Comparison of ENCODE assay signal across 19 cellular contexts in the genomic region with DNA sequence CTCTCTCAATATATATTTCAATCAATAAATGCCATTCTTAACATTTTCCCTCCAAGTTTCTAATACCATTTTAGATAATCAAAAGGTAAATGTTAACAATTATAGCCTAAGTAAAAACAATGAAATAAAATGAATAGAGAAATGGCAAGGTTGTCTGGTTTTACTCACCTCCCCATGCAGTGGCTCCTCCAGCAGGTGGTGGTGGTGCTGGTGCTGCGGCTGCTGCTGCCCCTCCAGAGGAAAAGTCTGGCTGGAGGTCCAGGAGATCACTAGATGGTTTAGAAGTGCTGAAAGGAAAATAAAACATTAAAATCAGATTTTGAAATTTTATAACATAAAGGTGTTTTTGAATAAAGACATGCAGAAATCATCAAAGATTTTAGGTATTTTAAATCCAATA.
DNase-seq lines count a peak whose midpoint lies in the region; ATAC-seq and TF ChIP-seq lines count a peak whose summit lies in the region.
"Had no signal": no experiment of that assay in that cellular context is flagged by ENCODE, and none has a peak within 500 bp of the region (broad histone marks: within the 10 kb centered on the region; RNA-seq: fewer than 3 reads in every experiment).

No MANE protein-coding gene starts in this region.

- CTCF ChIA-PET in WTC11 (lab: Charles Lee), result interaction anchor here (1.0 kb wide), 1 partner anchor 9 kb away, joined by 7 read pairs; no protein-coding TSS in a partner anchor

- POLR2A ChIA-PET in WTC11 (lab: Charles Lee), result no interaction called here

- no peaks in the 10 kb centered on the region for H3K27me3 ChIP-seq in H7 (ENCODE audit: control insufficient read depth, insufficient read depth, low read length)

- H3K4me3 ChIP-seq in H7 (ENCODE audit: insufficient read depth, low read depth, low read length), result no peak overlapping the region
- H3K4me3 ChIP-seq: GM12878, GM23248, HAP-1 had no signal

- no peaks in the 10 kb centered on the region for H3K4me1 Mint-ChIP-seq in WTC11
- H3K4me1 Mint-ChIP-seq: B cell; CD4-positive, CD25-positive, alpha-beta regulatory T cell; CD8-positive, alpha-beta memory T cell had no signal

- no peak overlapping the region for H3K27ac Mint-ChIP-seq in WTC11
- H3K27ac Mint-ChIP-seq: B cell; CD4-positive, CD25-positive, alpha-beta regulatory T cell; CD8-positive, alpha-beta memory T cell had no signal

- H3K36me3 ChIP-seq in H7 (replicated peaks; ENCODE audit: control insufficient read depth, insufficient read depth, low read length), result no peaks in the 10 kb centered on the region
- H3K36me3 ChIP-seq: HAP-1 had no signal

- no peak for TF ChIP-seq CTCF in WTC11 (IDR thresholded peaks at IDR 0.05)

- H3K9me3 Mint-ChIP-seq in WTC11, result no peaks in the 10 kb centered on the region

- ATAC-seq in WTC11, result peak; percentile 62
- no peak for ATAC-seq in HG02885 (IDR thresholded peaks at IDR 0.05; ENCODE audit: poor library complexity, unreplicated experiment)
- no peak for ATAC-seq in GM21723 (IDR thresholded peaks at IDR 0.05; ENCODE audit: unreplicated experiment)
- ATAC-seq: GM12878 had no signal

- H3K4me3 Mint-ChIP-seq in WTC11, result no peak overlapping the region
- H3K4me3 Mint-ChIP-seq: B cell; CD4-positive, CD25-positive, alpha-beta regulatory T cell; CD8-positive, alpha-beta memory T cell had no signal

- no peaks in the 10 kb centered on the region for H3K27me3 Mint-ChIP-seq in WTC11 (ENCODE audit: low read depth)
- H3K27me3 Mint-ChIP-seq: B cell; CD4-positive, CD25-positive, alpha-beta regulatory T cell had no signal

- no peaks in the 10 kb centered on the region for H3K36me3 Mint-ChIP-seq in WTC11
- H3K36me3 Mint-ChIP-seq: CD4-positive, CD25-positive, alpha-beta regulatory T cell; CD8-positive, alpha-beta memory T cell had no signal

- peak; percentile 7 for DNase-seq in H7
- peak; percentile 15 for DNase-seq in WTC11 (ENCODE audit: low spot score)
- DNase-seq in iPS-NIHi7 (ENCODE audit: extremely low spot score), result peak; percentile 10
- no peak for DNase-seq in DMS153 treated with DMSO at 0.1 percent for 48 hours (lab: John Stamatoyannopoulos, UW; ENCODE audit: unreplicated experiment)
- DNase-seq in stimulated activated CD4-positive, alpha-beta T cell treated with anti-CD3 and anti-CD28 coated beads, Interleukin-1b, Interleukin-23, amount 100 ng/mL, for 48 hours, result no peak
- DNase-seq: C1 segment of cervical spinal cord; CD4-positive, CD25-positive, alpha-beta regulatory T cell; CD8-positive, alpha-beta memory T cell; COR-L47; DMS153; DMS79 treated with DMSO at 0.1 percent for 48 hours; GF-D8; GM23248; KG1 had no signal

TF ChIP-seq in WTC11, 78 proteins besides CTCF, POLR2A, EP300 and RAD21 (continues in another document):
- TF ChIP-seq, protein P1, sequence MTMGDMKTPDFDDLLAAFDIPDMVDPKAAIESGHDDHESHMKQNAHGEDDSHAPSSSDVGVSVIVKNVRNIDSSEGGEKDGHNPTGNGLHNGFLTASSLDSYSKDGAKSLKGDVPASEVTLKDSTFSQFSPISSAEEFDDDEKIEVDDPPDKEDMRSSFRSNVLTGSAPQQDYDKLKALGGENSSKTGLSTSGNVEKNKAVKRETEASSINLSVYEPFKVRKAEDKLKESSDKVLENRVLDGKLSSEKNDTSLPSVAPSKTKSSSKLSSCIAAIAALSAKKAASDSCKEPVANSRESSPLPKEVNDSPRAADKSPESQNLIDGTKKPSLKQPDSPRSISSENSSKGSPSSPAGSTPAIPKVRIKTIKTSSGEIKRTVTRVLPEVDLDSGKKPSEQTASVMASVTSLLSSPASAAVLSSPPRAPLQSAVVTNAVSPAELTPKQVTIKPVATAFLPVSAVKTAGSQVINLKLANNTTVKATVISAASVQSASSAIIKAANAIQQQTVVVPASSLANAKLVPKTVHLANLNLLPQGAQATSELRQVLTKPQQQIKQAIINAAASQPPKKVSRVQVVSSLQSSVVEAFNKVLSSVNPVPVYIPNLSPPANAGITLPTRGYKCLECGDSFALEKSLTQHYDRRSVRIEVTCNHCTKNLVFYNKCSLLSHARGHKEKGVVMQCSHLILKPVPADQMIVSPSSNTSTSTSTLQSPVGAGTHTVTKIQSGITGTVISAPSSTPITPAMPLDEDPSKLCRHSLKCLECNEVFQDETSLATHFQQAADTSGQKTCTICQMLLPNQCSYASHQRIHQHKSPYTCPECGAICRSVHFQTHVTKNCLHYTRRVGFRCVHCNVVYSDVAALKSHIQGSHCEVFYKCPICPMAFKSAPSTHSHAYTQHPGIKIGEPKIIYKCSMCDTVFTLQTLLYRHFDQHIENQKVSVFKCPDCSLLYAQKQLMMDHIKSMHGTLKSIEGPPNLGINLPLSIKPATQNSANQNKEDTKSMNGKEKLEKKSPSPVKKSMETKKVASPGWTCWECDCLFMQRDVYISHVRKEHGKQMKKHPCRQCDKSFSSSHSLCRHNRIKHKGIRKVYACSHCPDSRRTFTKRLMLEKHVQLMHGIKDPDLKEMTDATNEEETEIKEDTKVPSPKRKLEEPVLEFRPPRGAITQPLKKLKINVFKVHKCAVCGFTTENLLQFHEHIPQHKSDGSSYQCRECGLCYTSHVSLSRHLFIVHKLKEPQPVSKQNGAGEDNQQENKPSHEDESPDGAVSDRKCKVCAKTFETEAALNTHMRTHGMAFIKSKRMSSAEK (CRISPR knock-in tag; IDR thresholded peaks at IDR 0.05; ENCODE audit: borderline replicate concordance), result no peak
- TF ChIP-seq SMAD4 (CRISPR knock-in tag; IDR thresholded peaks at IDR 0.05) (no peak), NFE2L1 (CRISPR knock-in tag; IDR thresholded peaks at IDR 0.05) (no peak), GTF2I (CRISPR knock-in tag; conservative IDR thresholded peaks at IDR 0.05) (no peak), NR1H2 (CRISPR knock-in tag; IDR thresholded peaks at IDR 0.05) (no peak), NFYB (CRISPR knock-in tag; conservative IDR thresholded peaks at IDR 0.05; ENCODE audit: low read depth) (no peak)
- TF ChIP-seq, protein P2, sequence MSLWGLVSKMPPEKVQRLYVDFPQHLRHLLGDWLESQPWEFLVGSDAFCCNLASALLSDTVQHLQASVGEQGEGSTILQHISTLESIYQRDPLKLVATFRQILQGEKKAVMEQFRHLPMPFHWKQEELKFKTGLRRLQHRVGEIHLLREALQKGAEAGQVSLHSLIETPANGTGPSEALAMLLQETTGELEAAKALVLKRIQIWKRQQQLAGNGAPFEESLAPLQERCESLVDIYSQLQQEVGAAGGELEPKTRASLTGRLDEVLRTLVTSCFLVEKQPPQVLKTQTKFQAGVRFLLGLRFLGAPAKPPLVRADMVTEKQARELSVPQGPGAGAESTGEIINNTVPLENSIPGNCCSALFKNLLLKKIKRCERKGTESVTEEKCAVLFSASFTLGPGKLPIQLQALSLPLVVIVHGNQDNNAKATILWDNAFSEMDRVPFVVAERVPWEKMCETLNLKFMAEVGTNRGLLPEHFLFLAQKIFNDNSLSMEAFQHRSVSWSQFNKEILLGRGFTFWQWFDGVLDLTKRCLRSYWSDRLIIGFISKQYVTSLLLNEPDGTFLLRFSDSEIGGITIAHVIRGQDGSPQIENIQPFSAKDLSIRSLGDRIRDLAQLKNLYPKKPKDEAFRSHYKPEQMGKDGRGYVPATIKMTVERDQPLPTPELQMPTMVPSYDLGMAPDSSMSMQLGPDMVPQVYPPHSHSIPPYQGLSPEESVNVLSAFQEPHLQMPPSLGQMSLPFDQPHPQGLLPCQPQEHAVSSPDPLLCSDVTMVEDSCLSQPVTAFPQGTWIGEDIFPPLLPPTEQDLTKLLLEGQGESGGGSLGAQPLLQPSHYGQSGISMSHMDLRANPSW (CRISPR knock-in tag; conservative IDR thresholded peaks at IDR 0.05; ENCODE audit: low read depth), result no peak
- TF ChIP-seq, protein P3, sequence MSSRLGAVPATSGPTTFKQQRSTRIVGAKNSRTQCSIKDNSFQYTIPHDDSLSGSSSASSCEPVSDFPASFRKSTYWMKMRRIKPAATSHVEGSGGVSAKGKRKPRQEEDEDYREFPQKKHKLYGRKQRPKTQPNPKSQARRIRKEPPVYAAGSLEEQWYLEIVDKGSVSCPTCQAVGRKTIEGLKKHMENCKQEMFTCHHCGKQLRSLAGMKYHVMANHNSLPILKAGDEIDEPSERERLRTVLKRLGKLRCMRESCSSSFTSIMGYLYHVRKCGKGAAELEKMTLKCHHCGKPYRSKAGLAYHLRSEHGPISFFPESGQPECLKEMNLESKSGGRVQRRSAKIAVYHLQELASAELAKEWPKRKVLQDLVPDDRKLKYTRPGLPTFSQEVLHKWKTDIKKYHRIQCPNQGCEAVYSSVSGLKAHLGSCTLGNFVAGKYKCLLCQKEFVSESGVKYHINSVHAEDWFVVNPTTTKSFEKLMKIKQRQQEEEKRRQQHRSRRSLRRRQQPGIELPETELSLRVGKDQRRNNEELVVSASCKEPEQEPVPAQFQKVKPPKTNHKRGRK (CRISPR knock-in tag; IDR thresholded peaks at IDR 0.05; ENCODE audit: borderline replicate concordance), result no peak
- TF ChIP-seq, protein P4, sequence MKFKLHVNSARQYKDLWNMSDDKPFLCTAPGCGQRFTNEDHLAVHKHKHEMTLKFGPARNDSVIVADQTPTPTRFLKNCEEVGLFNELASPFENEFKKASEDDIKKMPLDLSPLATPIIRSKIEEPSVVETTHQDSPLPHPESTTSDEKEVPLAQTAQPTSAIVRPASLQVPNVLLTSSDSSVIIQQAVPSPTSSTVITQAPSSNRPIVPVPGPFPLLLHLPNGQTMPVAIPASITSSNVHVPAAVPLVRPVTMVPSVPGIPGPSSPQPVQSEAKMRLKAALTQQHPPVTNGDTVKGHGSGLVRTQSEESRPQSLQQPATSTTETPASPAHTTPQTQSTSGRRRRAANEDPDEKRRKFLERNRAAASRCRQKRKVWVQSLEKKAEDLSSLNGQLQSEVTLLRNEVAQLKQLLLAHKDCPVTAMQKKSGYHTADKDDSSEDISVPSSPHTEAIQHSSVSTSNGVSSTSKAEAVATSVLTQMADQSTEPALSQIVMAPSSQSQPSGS (CRISPR knock-in tag; IDR thresholded peaks at IDR 0.05; ENCODE audit: borderline replicate concordance, low read depth), result no peak
- TF ChIP-seq, protein P5, sequence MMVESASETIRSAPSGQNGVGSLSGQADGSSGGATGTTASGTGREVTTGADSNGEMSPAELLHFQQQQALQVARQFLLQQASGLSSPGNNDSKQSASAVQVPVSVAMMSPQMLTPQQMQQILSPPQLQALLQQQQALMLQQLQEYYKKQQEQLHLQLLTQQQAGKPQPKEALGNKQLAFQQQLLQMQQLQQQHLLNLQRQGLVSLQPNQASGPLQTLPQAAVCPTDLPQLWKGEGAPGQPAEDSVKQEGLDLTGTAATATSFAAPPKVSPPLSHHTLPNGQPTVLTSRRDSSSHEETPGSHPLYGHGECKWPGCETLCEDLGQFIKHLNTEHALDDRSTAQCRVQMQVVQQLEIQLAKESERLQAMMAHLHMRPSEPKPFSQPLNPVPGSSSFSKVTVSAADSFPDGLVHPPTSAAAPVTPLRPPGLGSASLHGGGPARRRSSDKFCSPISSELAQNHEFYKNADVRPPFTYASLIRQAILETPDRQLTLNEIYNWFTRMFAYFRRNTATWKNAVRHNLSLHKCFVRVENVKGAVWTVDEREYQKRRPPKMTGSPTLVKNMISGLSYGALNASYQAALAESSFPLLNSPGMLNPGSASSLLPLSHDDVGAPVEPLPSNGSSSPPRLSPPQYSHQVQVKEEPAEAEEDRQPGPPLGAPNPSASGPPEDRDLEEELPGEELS (CRISPR knock-in tag; IDR thresholded peaks at IDR 0.05), result no peak

Comparison
In these comparisons a context has a peak if more than half of its experiments do, and no peak if none do; other contexts are left out.
1. DNase-seq: peak in H7 (single experiment), WTC11 (single experiment) and iPS-NIHi7 (single experiment); none in DMS153 treated with DMSO at 0.1 percent for 48 hours (single experiment) and stimulated activated CD4-positive, alpha-beta T cell treated with anti-CD3 and anti-CD28 coated beads, Interleukin-1b, Interleukin-23, amount 100 ng/mL, for 48 hours (single experiment).